30 cellular contexts compared by ENCODE assay signal in the genomic region with DNA sequence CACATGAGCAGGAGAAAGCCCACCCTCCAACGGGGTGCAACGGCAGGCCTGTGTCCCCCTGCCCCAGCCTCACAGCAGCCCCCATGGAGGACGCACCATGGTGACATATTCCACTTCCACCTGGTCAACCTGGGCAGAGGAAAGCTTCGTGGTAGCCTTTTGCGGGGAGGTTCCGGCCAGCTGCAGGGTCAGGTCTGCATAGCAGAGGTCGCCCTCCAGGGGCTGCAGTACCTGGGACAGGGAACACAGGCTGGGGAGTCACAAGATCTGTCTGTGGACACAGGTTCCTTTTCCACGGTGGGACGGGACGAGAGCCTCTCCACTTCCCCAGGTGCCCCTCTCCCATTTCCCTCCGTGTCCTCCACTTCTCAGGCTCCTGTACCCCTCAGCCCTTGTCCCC. TPM values are rescaled to one million over a fixed set of nuclear protein-coding genes. Genes with fewer than 3 reads are reported as not detected.
"Had no signal": no experiment of that assay in that cellular context is flagged by ENCODE, and none has a peak within 500 bp of the region (broad histone marks: within the 10 kb centered on the region; RNA-seq: fewer than 3 reads in every experiment).

No MANE protein-coding gene starts in this region.

- H3K4me1 ChIP-seq: esophagus muscularis mucosa, foreskin keratinocyte, gastroesophageal sphincter, parathyroid adenoma, tibial nerve had no signal

- H3K4me3 Mint-ChIP-seq: memory B cell; natural killer cell; neural crest cell; stimulated activated effector memory CD8-positive, alpha-beta T cell treated with anti-CD3 and anti-CD28 coated beads, Interleukin-12 subunit alpha, Interleukin-12 subunit beta, amount 100 ng/mL, for 72 hours; stimulated activated naive CD8-positive, alpha-beta T cell treated with anti-CD3 and anti-CD28 coated beads, Interleukin-15, Interleukin-2, amounts not matched to agents 100 ng/mL and 50 ng/mL, for 24 hours had no signal

- H3K4me3 ChIP-seq: dorsolateral prefrontal cortex, esophagus muscularis mucosa, gastroesophageal sphincter, heart left ventricle, hepatocyte, lung, smooth muscle cell, thoracic aorta, tibial nerve, upper lobe of left lung had no signal

- H3K4me1 Mint-ChIP-seq: natural killer cell; neural crest cell; stimulated activated effector memory CD8-positive, alpha-beta T cell treated with anti-CD3 and anti-CD28 coated beads, Interleukin-12 subunit alpha, Interleukin-12 subunit beta, amount 100 ng/mL, for 72 hours had no signal

- H3K27ac ChIP-seq: dorsolateral prefrontal cortex, esophagus muscularis mucosa, foreskin keratinocyte, gastroesophageal sphincter, heart left ventricle, hepatocyte, parathyroid adenoma, thoracic aorta, tibial nerve, upper lobe of left lung had no signal

- H3K27ac Mint-ChIP-seq: memory B cell; natural killer cell; progenitor cell of endocrine pancreas; stimulated activated naive CD8-positive, alpha-beta T cell treated with anti-CD3 and anti-CD28 coated beads, Interleukin-15, Interleukin-2, amounts not matched to agents 100 ng/mL and 50 ng/mL, for 24 hours had no signal

- H3K9me3 Mint-ChIP-seq: memory B cell; natural killer cell; neural crest cell; stimulated activated effector memory CD8-positive, alpha-beta T cell treated with anti-CD3 and anti-CD28 coated beads, Interleukin-12 subunit alpha, Interleukin-12 subunit beta, amount 100 ng/mL, for 72 hours; stimulated activated naive CD8-positive, alpha-beta T cell treated with anti-CD3 and anti-CD28 coated beads, Interleukin-15, Interleukin-2, amounts not matched to agents 100 ng/mL and 50 ng/mL, for 24 hours had no signal

- H3K79me2 ChIP-seq: hepatocyte, parathyroid adenoma had no signal

- H3K27me3 ChIP-seq: tibial nerve, upper lobe of left lung had no signal

- DNase-seq: dorsolateral prefrontal cortex; effector CD4-positive, alpha-beta T cell; foreskin keratinocyte; heart left ventricle; kidney; natural killer cell; stimulated activated CD4-positive, alpha-beta T cell treated with anti-CD3 and anti-CD28 coated beads, Interleukin-2, amount 100 ng/mL, for 24 hours; stimulated activated CD4-positive, alpha-beta T cell treated with anti-CD3 and anti-CD28 coated beads, Interleukin-4, amount 100 ng/mL, for 24 hours had no signal

- H3K9ac ChIP-seq: parathyroid adenoma had no signal

- H3K9me3 ChIP-seq: heart left ventricle, thoracic aorta, tibial nerve, upper lobe of left lung had no signal

- H2AFZ ChIP-seq: hepatocyte, parathyroid adenoma had no signal

- FAIRE-seq: colon, endothelial cell of umbilical vein, kidney, urothelium cell line had no signal

- H3K36me3 ChIP-seq: esophagus muscularis mucosa, gastroesophageal sphincter, heart left ventricle, thoracic aorta, tibial nerve, upper lobe of left lung had no signal

- ATAC-seq: foreskin keratinocyte; gastroesophageal sphincter; heart left ventricle; left lobe of liver; natural killer cell; sciatic nerve; stimulated activated effector memory CD8-positive, alpha-beta T cell treated with anti-CD3 and anti-CD28 coated beads, Interleukin-12 subunit alpha, Interleukin-12 subunit beta, amount 100 ng/mL, for 72 hours had no signal

- H3K4me2 ChIP-seq: hepatocyte, smooth muscle cell had no signal

- H3K36me3 Mint-ChIP-seq: memory B cell; natural killer cell; stimulated activated effector memory CD8-positive, alpha-beta T cell treated with anti-CD3 and anti-CD28 coated beads, Interleukin-12 subunit alpha, Interleukin-12 subunit beta, amount 100 ng/mL, for 72 hours had no signal

RNA-seq across cellular contexts. Expression of a gene that starts 17.1 kb away (rescaled TPM):
- total RNA-seq: endothelial cell of umbilical vein, epithelial cell of proximal tubule, fibroblast of lung, foreskin keratinocyte, hepatocyte, left lobe of liver, neural crest cell, osteoblast, progenitor cell of endocrine pancreas, smooth muscle cell had no signal
- polyA plus RNA-seq: endothelial cell of umbilical vein, fibroblast of lung, foreskin keratinocyte, smooth muscle cell had no signal

RNA-seq across cellular contexts. Expression of a gene that starts 41.4 kb away (rescaled TPM):
- total RNA-seq: endothelial cell of umbilical vein, epithelial cell of proximal tubule, foreskin keratinocyte, neural crest cell, smooth muscle cell had no signal
- polyA plus RNA-seq: foreskin keratinocyte had no signal
